In genomic region chr12:14572401-14572800, GRCh38 we compare ENCODE assay signal across 1 cellular context.
TF ChIP-seq lines count a peak whose summit lies in the region.

No MANE protein-coding gene starts in this region.

TF ChIP-seq in WTC11, 78 proteins besides CTCF, POLR2A, EP300 and RAD21 (continued from another document):
- TF ChIP-seq SOX15 (CRISPR knock-in tag; IDR thresholded peaks at IDR 0.05): no peak
- no peak for TF ChIP-seq NR1H2 (CRISPR knock-in tag; IDR thresholded peaks at IDR 0.05)
- no peak for TF ChIP-seq NFYB (CRISPR knock-in tag; conservative IDR thresholded peaks at IDR 0.05; ENCODE audit: low read depth)
- TF ChIP-seq ZNF425 (CRISPR knock-in tag; conservative IDR thresholded peaks at IDR 0.05): no peak
- no peak for TF ChIP-seq ZSCAN18 (CRISPR knock-in tag; IDR thresholded peaks at IDR 0.05)
- TF ChIP-seq NR2C2 (CRISPR knock-in tag; IDR thresholded peaks at IDR 0.05): no peak
- TF ChIP-seq CREM (CRISPR knock-in tag; IDR thresholded peaks at IDR 0.05): no peak
- no peak for TF ChIP-seq CBFB (CRISPR knock-in tag; IDR thresholded peaks at IDR 0.05; ENCODE audit: low read depth)
- TF ChIP-seq JUN (CRISPR knock-in tag; IDR thresholded peaks at IDR 0.05): no peak
